In the genomic region with DNA sequence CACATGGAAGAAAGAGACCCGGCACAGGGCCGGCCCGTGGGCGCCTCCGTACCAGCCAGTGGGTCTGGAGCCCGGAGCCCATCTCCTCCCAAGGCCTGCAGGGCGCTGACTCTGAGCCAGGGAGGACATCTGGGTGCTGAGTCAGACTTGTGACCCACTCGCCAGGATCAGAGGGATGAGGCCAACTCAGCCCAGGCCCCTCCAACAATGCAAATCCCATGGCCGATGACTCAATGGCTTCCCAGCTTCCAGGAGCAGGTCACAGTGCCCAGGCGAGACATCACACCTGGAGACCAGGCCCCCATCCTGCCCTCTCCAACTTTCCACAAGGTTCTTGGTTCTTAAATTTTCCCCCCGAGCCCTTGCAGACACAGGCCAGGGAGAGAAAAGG, we compare ENCODE assay signal across 12 cellular contexts.
DNase-seq lines count a peak whose midpoint lies in the region; ATAC-seq and TF ChIP-seq lines count a peak whose summit lies in the region.
"Had no signal": no experiment of that assay in that cellular context is flagged by ENCODE, and none has a peak within 500 bp of the region (broad histone marks: within the 10 kb centered on the region; RNA-seq: fewer than 3 reads in every experiment).

No MANE protein-coding gene starts in this region.

- H3K27me3 ChIP-seq in osteoblast (ENCODE audit: insufficient read depth, low read length) (no peaks in the 10 kb centered on the region), tibial nerve (no peaks in the 10 kb centered on the region)

- peaks cover 0 to 25% (median 0%) of the 10 kb centered on the region in 3 donors for H3K36me3 Mint-ChIP-seq in naive thymus-derived CD8-positive, alpha-beta T cell
- H3K36me3 Mint-ChIP-seq: activated naive CD4-positive, alpha-beta T cell treated with anti-CD3 and anti-CD28 coated beads, Interleukin-2, amount 50 U/mL, for 24 hours had no signal

- H2AFZ ChIP-seq in osteoblast (ENCODE audit: low read length), result no peak overlapping the region

- no peak for ATAC-seq in GM18505 (IDR thresholded peaks at IDR 0.05; ENCODE audit: unreplicated experiment)
- no peak for ATAC-seq in HG03442 (IDR thresholded peaks at IDR 0.05; ENCODE audit: unreplicated experiment)
- no peak for ATAC-seq in naive thymus-derived CD8-positive, alpha-beta T cell
- ATAC-seq: WTC11 had no signal

- H3K4me3 ChIP-seq in osteoblast (ENCODE audit: insufficient read depth, low read length), result no peak overlapping the region
- H3K4me3 ChIP-seq in tibial nerve, result no peak overlapping the region

- TF ChIP-seq EP300 in tibial nerve (IDR thresholded peaks at IDR 0.05), result no peak

- WGBS in tibial nerve, 2 donors, result 83 to 84% methylated on average over 9 to 11 of the region's 11 CpGs

- CTCF ChIA-PET in RWPE1 (lab: Yijun Ruan, JAX), result no interaction called here

- no peak overlapping the region for H3K4me3 Mint-ChIP-seq in naive thymus-derived CD8-positive, alpha-beta T cell
- H3K4me3 Mint-ChIP-seq: activated naive CD4-positive, alpha-beta T cell treated with anti-CD3 and anti-CD28 coated beads, Interleukin-2, amount 50 U/mL, for 24 hours; nephron; WTC11 had no signal

- no peak overlapping the region for H3K27ac Mint-ChIP-seq in naive thymus-derived CD8-positive, alpha-beta T cell
- H3K27ac Mint-ChIP-seq: activated naive CD4-positive, alpha-beta T cell treated with anti-CD3 and anti-CD28 coated beads, Interleukin-2, amount 50 U/mL, for 24 hours; nephron had no signal

- H3K36me3 ChIP-seq in osteoblast (ENCODE audit: insufficient read depth, low read length) (no peaks in the 10 kb centered on the region), tibial nerve (peaks cover 0 to 51% (median 5%) of the 10 kb centered on the region in 3 donors)

- H3K4me1 Mint-ChIP-seq in naive thymus-derived CD8-positive, alpha-beta T cell, result peaks cover 0 to 2% (median 0%) of the 10 kb centered on the region in 4 donors

- H4K20me1 ChIP-seq in osteoblast (ENCODE audit: insufficient read depth, low read length), result peaks cover 2% of the 10 kb centered on the region

- H3K79me2 ChIP-seq in osteoblast (ENCODE audit: insufficient read depth, low read length), result no peaks in the 10 kb centered on the region

- H3K9me3 Mint-ChIP-seq in naive thymus-derived CD8-positive, alpha-beta T cell, result no peaks in the 10 kb centered on the region
- H3K9me3 Mint-ChIP-seq: activated naive CD4-positive, alpha-beta T cell treated with anti-CD3 and anti-CD28 coated beads, Interleukin-2, amount 50 U/mL, for 24 hours; nephron; WTC11 had no signal

- TF ChIP-seq POLR2A in GM18505 (IDR thresholded peaks at IDR 0.05; ENCODE audit: borderline replicate concordance, extremely low read depth, insufficient read depth, insufficient read length), result no peak
- TF ChIP-seq POLR2A in tibial nerve (IDR thresholded peaks at IDR 0.05), result no peak

- TF ChIP-seq CTCF in RWPE1 (conservative IDR thresholded peaks at IDR 0.05; ENCODE audit: low read depth), result no peak
- TF ChIP-seq CTCF in osteoblast (IDR thresholded peaks at IDR 0.05; ENCODE audit: extremely low read depth, low read depth, low read length), result no peak
- TF ChIP-seq CTCF in tibial nerve (IDR thresholded peaks at IDR 0.05), result no peak

- H3K27ac ChIP-seq in RWPE1 (peak overlapping the region; percentile 30), osteoblast (ENCODE audit: low read depth, low read length) (peak overlapping the region; percentile 10), tibial nerve (peak overlapping the region in 1 of 4 donors; percentile 58)

- H3K4me1 ChIP-seq in osteoblast (ENCODE audit: insufficient read depth, low read length), result peaks cover 20% of the 10 kb centered on the region
- peaks cover 0 to 83% (median 30%) of the 10 kb centered on the region in 4 donors for H3K4me1 ChIP-seq in tibial nerve

- peak; percentile 89 for DNase-seq in AG20443 (ENCODE audit: low spot score)
- no peak for DNase-seq in RWPE1 (ENCODE audit: low spot score)
- DNase-seq in fibroblast of gingiva (ENCODE audit: low read depth), result peak; percentile 70
- DNase-seq in osteoblast (ENCODE audit: insufficient read length, low spot score, missing footprints), result peak; percentile 98
- no peak for DNase-seq in naive thymus-derived CD8-positive, alpha-beta T cell
- no peak for DNase-seq in tibial nerve (ENCODE audit: low spot score in 2 of 2)
- DNase-seq: NCI-H1105 had no signal

- POLR2A ChIA-PET in RWPE1 (lab: Yijun Ruan, JAX; ENCODE audit: low non-redundant PET), result no interaction called here
- POLR2A ChIA-PET in naive thymus-derived CD8-positive, alpha-beta T cell (lab: Charles Lee), result no interaction called here

- H3K9me3 ChIP-seq in osteoblast (ENCODE audit: low read depth, low read length), result no peaks in the 10 kb centered on the region
- no peaks in the 10 kb centered on the region for H3K9me3 ChIP-seq in tibial nerve

- H3K27me3 Mint-ChIP-seq in naive thymus-derived CD8-positive, alpha-beta T cell, result peaks cover 0 to 2% (median 0%) of the 10 kb centered on the region in 5 donors
- H3K27me3 Mint-ChIP-seq: activated naive CD4-positive, alpha-beta T cell treated with anti-CD3 and anti-CD28 coated beads, Interleukin-2, amount 50 U/mL, for 24 hours had no signal

- H3K4me2 ChIP-seq in osteoblast (ENCODE audit: insufficient read depth, low read length), result no peak overlapping the region

Comparison
In these comparisons a context has a peak if more than half of its experiments do, and no peak if none do; other contexts are left out.
1. DNase-seq: peak in AG20443 (single experiment), fibroblast of gingiva (single experiment) and osteoblast (single experiment); none in RWPE1 (single experiment), naive thymus-derived CD8-positive, alpha-beta T cell (0 of 10) and tibial nerve (0 of 2).